11 cellular contexts compared by ENCODE assay signal in the genomic region with DNA sequence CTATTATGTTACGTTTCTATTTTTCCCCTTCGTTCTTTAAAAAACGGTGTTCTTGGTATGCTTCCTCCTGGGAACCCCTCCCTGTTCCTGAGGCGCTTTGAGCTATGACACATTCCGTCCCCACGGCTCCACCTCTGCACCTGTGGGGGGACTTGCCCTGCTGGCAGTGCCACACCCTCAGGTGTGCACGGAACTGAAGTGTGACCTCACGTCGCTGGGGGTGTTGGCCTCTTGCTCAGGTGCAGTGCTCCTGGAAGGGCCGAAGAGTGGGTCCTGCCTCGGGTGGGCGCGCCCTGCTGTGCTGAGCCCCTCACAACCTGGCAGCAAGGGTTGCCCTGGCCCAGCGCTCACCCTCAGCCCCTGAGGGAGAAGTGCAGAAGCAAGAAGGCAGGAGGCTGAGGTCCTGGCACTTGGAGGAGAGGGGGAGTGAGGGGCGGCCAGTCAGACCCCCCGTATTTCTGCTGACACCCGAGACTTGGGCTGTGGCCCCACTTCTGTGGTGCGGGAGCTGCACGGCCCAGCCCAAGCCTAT. TPM values are rescaled to one million over a fixed set of nuclear protein-coding genes. Genes with fewer than 3 reads are reported as not detected.
A peak's percentile ranks its signal among the peaks of the same experiment; 100 is the strongest.
DNase-seq lines count a peak whose midpoint lies in the region; ATAC-seq and TF ChIP-seq lines count a peak whose summit lies in the region.
"Had no signal": no experiment of that assay in that cellular context is flagged by ENCODE, and none has a peak within 500 bp of the region (broad histone marks: within the 10 kb centered on the region; RNA-seq: fewer than 3 reads in every experiment).

No MANE protein-coding gene starts in this region.

- H3K27me3 Mint-ChIP-seq in activated naive CD8-positive, alpha-beta T cell treated with anti-CD3 and anti-CD28 coated beads, Interleukin-2, amount 10 ng/mL, durations not matched to agents 7 days and 5 days, result peaks cover 42% of the 10 kb centered on the region
- peaks cover 32% of the 10 kb centered on the region for H3K27me3 Mint-ChIP-seq in activated naive CD8-positive, alpha-beta T cell treated with anti-CD3 and anti-CD28 coated beads, Interleukin-2, amount 50 U/mL, for 24 hours
- peaks cover 54% of the 10 kb centered on the region for H3K27me3 Mint-ChIP-seq in endodermal cell (ENCODE audit: insufficient read depth)
- peaks cover 34% of the 10 kb centered on the region for H3K27me3 Mint-ChIP-seq in activated CD4-positive, alpha-beta memory T cell treated with anti-CD3 and anti-CD28 coated beads for 36 hours

- intact Hi-C loops in upper lobe of right lung (cut with DNase I), result no loop called here
- intact Hi-C loops in activated CD4-positive, alpha-beta memory T cell treated with anti-CD3 and anti-CD28 coated beads for 36 hours (cut with micrococcal nuclease), result no loop called here

- POLR2A ChIA-PET in activated naive CD8-positive, alpha-beta T cell treated with anti-CD3 and anti-CD28 coated beads, Interleukin-2, amount 10 ng/mL, durations not matched to agents 7 days and 5 days (lab: Charles Lee), result no interaction called here
- POLR2A ChIA-PET in activated CD4-positive, alpha-beta memory T cell treated with anti-CD3 and anti-CD28 coated beads for 36 hours (lab: Charles Lee), result no interaction called here

- no peak for ATAC-seq in activated naive CD8-positive, alpha-beta T cell treated with anti-CD3 and anti-CD28 coated beads, Interleukin-2, amount 10 ng/mL, durations not matched to agents 7 days and 5 days (ENCODE audit: low read depth)
- ATAC-seq in activated naive CD8-positive, alpha-beta T cell treated with anti-CD3 and anti-CD28 coated beads, Interleukin-2, amount 50 U/mL, for 24 hours, result no peak
- ATAC-seq in upper lobe of right lung, result peak; percentile 73

- H3K27ac ChIP-seq in endodermal cell (ENCODE audit: low read depth, low read length) (no peak overlapping the region), upper lobe of right lung (peak overlapping the region; percentile 83)

- H3K36me3 ChIP-seq in endodermal cell (ENCODE audit: control insufficient read depth, insufficient read depth, low read length) (no peaks in the 10 kb centered on the region), mucosa of stomach (ENCODE audit: control insufficient read depth, insufficient read depth, low read length) (no peaks in the 10 kb centered on the region), upper lobe of right lung (no peaks in the 10 kb centered on the region)

- H3K4me3 ChIP-seq in endodermal cell (ENCODE audit: low read length), result no peak overlapping the region
- H3K4me3 ChIP-seq in mucosa of stomach (ENCODE audit: low read length), result peak overlapping the region; percentile 67
- peak overlapping the region; percentile 52 for H3K4me3 ChIP-seq in upper lobe of right lung

- 60 to 61% methylated on average over 10 to 19 of the region's 19 CpGs for WGBS in endodermal cell (ENCODE audit: insufficient coverage in 1 of 2, insufficient read length in 1 of 2), 2 experiments

- H3K9ac ChIP-seq in endodermal cell (ENCODE audit: extremely low read depth, low read length, poor library complexity, severe bottlenecking), result no peak overlapping the region
- H3K9ac ChIP-seq in mucosa of stomach (ENCODE audit: low read length), result peak overlapping the region; percentile 98

- peak overlapping the region; percentile 61 for H3K4me3 Mint-ChIP-seq in activated naive CD8-positive, alpha-beta T cell treated with anti-CD3 and anti-CD28 coated beads, Interleukin-2, amount 10 ng/mL, durations not matched to agents 7 days and 5 days
- H3K4me3 Mint-ChIP-seq in activated naive CD8-positive, alpha-beta T cell treated with anti-CD3 and anti-CD28 coated beads, Interleukin-2, amount 50 U/mL, for 24 hours, result no peak overlapping the region
- H3K4me3 Mint-ChIP-seq in endodermal cell, result peak overlapping the region; percentile 61
- no peak overlapping the region for H3K4me3 Mint-ChIP-seq in activated CD4-positive, alpha-beta memory T cell treated with anti-CD3 and anti-CD28 coated beads for 36 hours
- H3K4me3 Mint-ChIP-seq: T-helper 1 cell treated with Interleukin-12 subunit alpha and Interleukin-12 subunit beta and Interleukin-4 antibody, amounts not matched to agents 30 μg/mL and 1 μg/mL, for 36 hours had no signal

- H3K27me3 ChIP-seq in endodermal cell (ENCODE audit: control insufficient read depth, insufficient read depth, low read length, poor library complexity, severe bottlenecking), result peaks cover 80% of the 10 kb centered on the region
- H3K27me3 ChIP-seq in mucosa of stomach (ENCODE audit: control insufficient read depth, insufficient read depth, low read length), result peaks cover 41% of the 10 kb centered on the region
- H3K27me3 ChIP-seq in upper lobe of right lung, result peaks cover 46% of the 10 kb centered on the region

- peaks cover 2% of the 10 kb centered on the region for H3K4me1 Mint-ChIP-seq in activated naive CD8-positive, alpha-beta T cell treated with anti-CD3 and anti-CD28 coated beads, Interleukin-2, amount 10 ng/mL, durations not matched to agents 7 days and 5 days
- peaks cover 7% of the 10 kb centered on the region for H3K4me1 Mint-ChIP-seq in activated naive CD8-positive, alpha-beta T cell treated with anti-CD3 and anti-CD28 coated beads, Interleukin-2, amount 50 U/mL, for 24 hours
- H3K4me1 Mint-ChIP-seq in endodermal cell, result peaks cover 6% of the 10 kb centered on the region
- peaks cover 21% of the 10 kb centered on the region for H3K4me1 Mint-ChIP-seq in activated CD4-positive, alpha-beta memory T cell treated with anti-CD3 and anti-CD28 coated beads for 36 hours (ENCODE audit: low read depth)

- H3K4me1 ChIP-seq in endodermal cell (ENCODE audit: control insufficient read depth, insufficient read depth, low read length), result peaks cover 8% of the 10 kb centered on the region
- H3K4me1 ChIP-seq in mucosa of stomach (ENCODE audit: control insufficient read depth, insufficient read depth, low read length), result peaks cover 67% of the 10 kb centered on the region
- peaks cover 27% of the 10 kb centered on the region for H3K4me1 ChIP-seq in upper lobe of right lung

- H3K36me3 Mint-ChIP-seq in activated naive CD8-positive, alpha-beta T cell treated with anti-CD3 and anti-CD28 coated beads, Interleukin-2, amount 10 ng/mL, durations not matched to agents 7 days and 5 days, result no peaks in the 10 kb centered on the region
- H3K36me3 Mint-ChIP-seq in activated naive CD8-positive, alpha-beta T cell treated with anti-CD3 and anti-CD28 coated beads, Interleukin-2, amount 50 U/mL, for 24 hours (ENCODE audit: low read depth), result no peaks in the 10 kb centered on the region
- H3K36me3 Mint-ChIP-seq in endodermal cell (ENCODE audit: low read depth), result peaks cover 4% of the 10 kb centered on the region
- no peaks in the 10 kb centered on the region for H3K36me3 Mint-ChIP-seq in activated CD4-positive, alpha-beta memory T cell treated with anti-CD3 and anti-CD28 coated beads for 36 hours

- H3K9me3 Mint-ChIP-seq in activated naive CD8-positive, alpha-beta T cell treated with anti-CD3 and anti-CD28 coated beads, Interleukin-2, amount 10 ng/mL, durations not matched to agents 7 days and 5 days, result no peaks in the 10 kb centered on the region
- no peaks in the 10 kb centered on the region for H3K9me3 Mint-ChIP-seq in activated naive CD8-positive, alpha-beta T cell treated with anti-CD3 and anti-CD28 coated beads, Interleukin-2, amount 50 U/mL, for 24 hours
- H3K9me3 Mint-ChIP-seq in endodermal cell, result no peaks in the 10 kb centered on the region
- no peaks in the 10 kb centered on the region for H3K9me3 Mint-ChIP-seq in activated CD4-positive, alpha-beta memory T cell treated with anti-CD3 and anti-CD28 coated beads for 36 hours
- H3K9me3 Mint-ChIP-seq: T-helper 1 cell treated with Interleukin-12 subunit alpha and Interleukin-12 subunit beta and Interleukin-4 antibody, amounts not matched to agents 30 μg/mL and 1 μg/mL, for 36 hours had no signal

- TF ChIP-seq CTCF in endodermal cell (conservative IDR thresholded peaks at IDR 0.05), result no peak
- TF ChIP-seq CTCF in upper lobe of right lung (IDR thresholded peaks at IDR 0.05), result no peak

- H3K27ac Mint-ChIP-seq in activated naive CD8-positive, alpha-beta T cell treated with anti-CD3 and anti-CD28 coated beads, Interleukin-2, amount 10 ng/mL, durations not matched to agents 7 days and 5 days, result no peak overlapping the region
- no peak overlapping the region for H3K27ac Mint-ChIP-seq in activated naive CD8-positive, alpha-beta T cell treated with anti-CD3 and anti-CD28 coated beads, Interleukin-2, amount 50 U/mL, for 24 hours
- no peak overlapping the region for H3K27ac Mint-ChIP-seq in endodermal cell
- H3K27ac Mint-ChIP-seq in activated CD4-positive, alpha-beta memory T cell treated with anti-CD3 and anti-CD28 coated beads for 36 hours, result no peak overlapping the region
- H3K27ac Mint-ChIP-seq: T-helper 1 cell treated with Interleukin-12 subunit alpha and Interleukin-12 subunit beta and Interleukin-4 antibody, amounts not matched to agents 30 μg/mL and 1 μg/mL, for 36 hours had no signal

- no peak for DNase-seq in activated naive CD8-positive, alpha-beta T cell treated with anti-CD3 and anti-CD28 coated beads, Interleukin-2, amount 10 ng/mL, durations not matched to agents 7 days and 5 days
- DNase-seq in activated naive CD8-positive, alpha-beta T cell treated with anti-CD3 and anti-CD28 coated beads, Interleukin-2, amount 50 U/mL, for 24 hours, result no peak
- DNase-seq in endodermal cell (no peak), upper lobe of right lung (peak; percentile 90), Kasumi-1 (lab: John Stamatoyannopoulos, UW) (no peak), NCI-H128 (lab: John Stamatoyannopoulos, UW; ENCODE audit: unreplicated experiment) (no peak)
- DNase-seq in activated CD4-positive, alpha-beta memory T cell treated with anti-CD3 and anti-CD28 coated beads for 36 hours, result no peak
- DNase-seq: NCI-H1048; stimulated activated naive CD8-positive, alpha-beta T cell treated with anti-CD3 and anti-CD28 coated beads, Interleukin-15, Interleukin-2, amounts not matched to agents 100 U/mL and 50 U/mL, for 24 hours had no signal

- H3K9me3 ChIP-seq in endodermal cell (ENCODE audit: control insufficient read depth, low read length), result no peaks in the 10 kb centered on the region
- no peaks in the 10 kb centered on the region for H3K9me3 ChIP-seq in mucosa of stomach (ENCODE audit: control insufficient read depth, low read length)
- H3K9me3 ChIP-seq in upper lobe of right lung, result no peaks in the 10 kb centered on the region

- CTCF ChIA-PET in activated CD4-positive, alpha-beta memory T cell treated with anti-CD3 and anti-CD28 coated beads for 36 hours (lab: Charles Lee), result interaction anchor here (0.5 kb wide), 1 partner anchor 152 kb away, joined by 3 read pairs; no protein-coding TSS in a partner anchor

RNA-seq across cellular contexts. Expression of gene AMN, which starts 4.9 kb away (rescaled TPM):
- 1 to 10 TPM; 2.5 to 2.9 TPM for total RNA-seq in activated naive CD8-positive, alpha-beta T cell treated with anti-CD3 and anti-CD28 coated beads, Interleukin-2, amount 10 ng/mL, durations not matched to agents 7 days and 5 days
- total RNA-seq in endodermal cell, result 1 to 10 TPM; 1.9 to 3.2 TPM
- polyA plus RNA-seq in endodermal cell (2013, experiment 1 of 2), result 1.6 TPM
- polyA plus RNA-seq in endodermal cell (2013, experiment 2 of 2), result 0.62 TPM
- 19.8 TPM for total RNA-seq in upper lobe of right lung
- under 1 TPM in 1 of 2 experiments, not detected in 1; 0.17 TPM for total RNA-seq in activated CD4-positive, alpha-beta memory T cell treated with anti-CD3 and anti-CD28 coated beads for 36 hours

Comparison
In these comparisons a context has a peak if more than half of its experiments do, and no peak if none do; other contexts are left out.
1. H3K4me3 Mint-ChIP-seq: peak in activated naive CD8-positive, alpha-beta T cell treated with anti-CD3 and anti-CD28 coated beads, Interleukin-2, amount 10 ng/mL, durations not matched to agents 7 days and 5 days (single experiment) and endodermal cell (single experiment); none in activated naive CD8-positive, alpha-beta T cell treated with anti-CD3 and anti-CD28 coated beads, Interleukin-2, amount 50 U/mL, for 24 hours (single experiment) and activated CD4-positive, alpha-beta memory T cell treated with anti-CD3 and anti-CD28 coated beads for 36 hours (single experiment).